In the genomic region with DNA sequence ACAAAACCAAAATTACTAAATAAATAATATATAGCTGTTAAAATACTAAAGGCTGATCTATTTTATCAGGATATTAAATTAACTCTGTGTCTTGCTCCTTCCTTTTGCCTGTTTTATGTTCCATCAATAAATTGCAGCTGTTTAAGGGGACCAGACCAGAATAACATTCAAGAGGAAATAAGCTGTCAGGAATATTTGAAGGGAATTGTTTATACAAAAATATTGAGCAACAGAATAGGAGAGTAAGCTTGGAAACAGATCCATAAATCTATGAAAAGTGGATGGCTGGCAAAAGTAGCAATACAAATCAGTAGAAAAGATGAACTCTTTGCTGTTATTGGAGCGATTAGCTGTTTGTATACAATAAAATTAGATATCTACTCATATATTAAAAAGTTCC, we compare ENCODE assay signal across 1 cellular context.
TF ChIP-seq lines count a peak whose summit lies in the region.

No MANE protein-coding gene starts in this region.

TF ChIP-seq in endothelial cell of umbilical vein, 7 proteins besides CTCF, POLR2A, EP300 and RAD21:
- TF ChIP-seq, protein P1, sequence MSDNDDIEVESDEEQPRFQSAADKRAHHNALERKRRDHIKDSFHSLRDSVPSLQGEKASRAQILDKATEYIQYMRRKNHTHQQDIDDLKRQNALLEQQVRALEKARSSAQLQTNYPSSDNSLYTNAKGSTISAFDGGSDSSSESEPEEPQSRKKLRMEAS (IDR thresholded peaks at IDR 0.05; ENCODE audit: insufficient read depth, insufficient read length): no peak
- TF ChIP-seq JUN (IDR thresholded peaks at IDR 0.05; ENCODE audit: borderline replicate concordance, insufficient read depth, insufficient read length, low read depth) (no peak), MYC (IDR thresholded peaks at IDR 0.05; ENCODE audit: low read depth, low read length) (no peak), EZH2 (IDR thresholded peaks at IDR 0.05; ENCODE audit: borderline replicate concordance, low read depth, low read length, severe bottlenecking) (no peak), FOS (IDR thresholded peaks at IDR 0.05; ENCODE audit: borderline replicate concordance, insufficient read depth, low read length) (no peak), POLR2AphosphoS5 (IDR thresholded peaks at IDR 0.05; ENCODE audit: insufficient read depth, low read depth, low read length) (no peak), GATA2 (IDR thresholded peaks at IDR 0.05; ENCODE audit: insufficient read depth, insufficient read length, low read depth, low read length) (no peak)
